19 cellular contexts compared by ENCODE assay signal in the genomic region with DNA sequence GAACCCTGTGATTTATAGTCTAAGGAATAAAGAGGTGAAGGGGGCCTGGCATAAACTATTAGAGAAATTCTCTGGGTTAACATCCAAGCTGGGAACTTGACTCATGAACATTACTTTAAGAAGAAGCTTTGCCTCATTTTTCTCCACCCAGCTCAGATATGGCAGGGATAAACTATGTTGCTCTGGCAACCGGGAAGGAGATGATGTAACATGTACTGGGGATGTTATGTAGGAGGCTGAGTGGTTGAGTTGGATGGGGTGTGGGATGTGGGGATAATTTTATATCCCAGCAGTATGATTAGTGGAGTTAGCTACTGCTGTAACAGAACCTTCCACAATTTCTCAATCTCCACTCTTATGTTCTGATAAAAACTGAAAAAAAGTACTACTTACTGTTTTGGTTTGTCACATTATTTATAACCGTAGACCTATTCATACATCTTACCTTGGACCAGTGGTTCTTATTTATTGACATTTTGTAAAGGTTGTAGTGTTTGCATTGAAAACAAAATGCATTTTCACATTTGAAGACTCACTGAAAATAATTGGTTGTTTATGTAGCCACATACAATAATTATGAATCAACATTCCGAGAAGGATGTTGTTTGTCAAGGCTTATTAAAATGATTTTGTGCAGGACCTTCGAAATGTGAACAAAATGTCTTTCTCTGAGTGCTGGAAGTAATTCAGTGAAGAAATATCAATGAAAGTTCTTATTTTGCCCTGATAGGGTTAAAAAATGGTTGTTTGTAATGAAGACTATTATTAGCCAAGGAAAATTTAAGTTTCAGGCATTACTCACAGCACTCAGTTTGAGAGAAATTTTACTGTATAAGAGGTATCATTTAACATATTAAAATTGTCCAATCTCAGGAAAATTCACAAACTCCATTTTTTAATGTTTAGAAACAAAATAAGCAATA. TPM values are rescaled to one million over a fixed set of nuclear protein-coding genes. Genes with fewer than 3 reads are reported as not detected.
DNase-seq lines count a peak whose midpoint lies in the region; ATAC-seq and TF ChIP-seq lines count a peak whose summit lies in the region.
"Had no signal": no experiment of that assay in that cellular context is flagged by ENCODE, and none has a peak within 500 bp of the region (broad histone marks: within the 10 kb centered on the region; RNA-seq: fewer than 3 reads in every experiment).

No MANE protein-coding gene starts in this region.

- no peak overlapping the region for H3K4me3 ChIP-seq in adrenal gland
- H3K4me3 ChIP-seq: BLaER1 treated with 17β-estradiol and CSF1 and Interleukin-3, amounts not matched to agents 10 nM and 100 nM; prostate gland had no signal

- TF ChIP-seq CTCF in AG09319 (IDR thresholded peaks at IDR 0.05; ENCODE audit: low read depth, low read length) (no peak), adrenal gland (IDR thresholded peaks at IDR 0.05) (no peak)

- H3K4me3 Mint-ChIP-seq in activated CD4-positive, alpha-beta T cell treated with anti-CD3 and anti-CD28 coated beads for 36 hours, result no peak overlapping the region
- H3K4me3 Mint-ChIP-seq: type B pancreatic cell had no signal

- no peaks in the 10 kb centered on the region for H3K4me1 ChIP-seq in adrenal gland (replicated peaks in 1 of 2)
- H3K4me1 ChIP-seq: prostate gland had no signal

- intact Hi-C loops in activated CD4-positive, alpha-beta T cell treated with anti-CD3 and anti-CD28 coated beads for 36 hours (cut with DNase I, micrococcal nuclease), result no loop called here
- intact Hi-C loops in adrenal gland (cut with DNase I), result no loop called here

- no peaks in the 10 kb centered on the region for H3K36me3 ChIP-seq in adrenal gland (replicated peaks in 1 of 2)
- H3K36me3 ChIP-seq: BLaER1 treated with 17β-estradiol and CSF1 and Interleukin-3, amounts not matched to agents 10 nM and 100 nM; prostate gland had no signal

- TF ChIP-seq POLR2A in adrenal gland (IDR thresholded peaks at IDR 0.05), result no peak

- no peak overlapping the region for H3K27ac Mint-ChIP-seq in activated CD4-positive, alpha-beta T cell treated with anti-CD3 and anti-CD28 coated beads for 36 hours
- H3K27ac Mint-ChIP-seq: type B pancreatic cell had no signal

- peaks cover 3% of the 10 kb centered on the region for H3K36me3 Mint-ChIP-seq in activated CD4-positive, alpha-beta T cell treated with anti-CD3 and anti-CD28 coated beads for 36 hours (ENCODE audit: low read depth)
- H3K36me3 Mint-ChIP-seq: type B pancreatic cell had no signal

- ATAC-seq in GM21723 (IDR thresholded peaks at IDR 0.05; ENCODE audit: unreplicated experiment), result no peak
- ATAC-seq in activated CD4-positive, alpha-beta T cell treated with anti-CD3 and anti-CD28 coated beads for 36 hours, result no peak

- H3K27me3 ChIP-seq in adrenal gland, result no peaks in the 10 kb centered on the region
- H3K27me3 ChIP-seq: BLaER1 treated with 17β-estradiol and CSF1 and Interleukin-3, amounts not matched to agents 10 nM and 100 nM had no signal

- DNase-seq in AG09319 (ENCODE audit: extremely low read depth, low read depth) (peak; percentile 68), LHCN-M2 (ENCODE audit: low read depth) (peak; percentile 86), myocyte (ENCODE audit: low read depth) (peak; percentile 64), AML-193 (lab: John Stamatoyannopoulos, UW) (no peak), adrenal gland (no peak)
- no peak for DNase-seq in activated CD4-positive, alpha-beta T cell treated with anti-CD3 and anti-CD28 coated beads for 36 hours
- DNase-seq: activated T-cell treated with anti-CD3 and anti-CD28 coated beads, Interleukin-2, amount 50 U/mL, for 48 hours; DMS79 treated with DMSO at 0.1 percent for 48 hours; effector CD8-positive, alpha-beta T cell; NCI-H187 treated with DMSO at 0.1 percent for 48 hours; stimulated activated CD8-positive, alpha-beta memory T cell treated with anti-CD3 and anti-CD28 coated beads, Interleukin-4, amount 100 ng/mL, for 48 hours; T-helper 2 cell had no signal

- CTCF ChIA-PET in activated CD4-positive, alpha-beta T cell treated with anti-CD3 and anti-CD28 coated beads for 36 hours (lab: Charles Lee), result no interaction called here

- peaks cover 0 to 5% (median 0%) of the 10 kb centered on the region in 3 donors for H3K9me3 ChIP-seq in adrenal gland (replicated peaks in 1 of 3)
- H3K9me3 ChIP-seq: prostate gland had no signal

- H3K27ac ChIP-seq in cingulate gyrus (ENCODE audit: low read depth, low read length) (peak overlapping the region; percentile 43), adrenal gland (no peak overlapping the region)
- H3K27ac ChIP-seq: BLaER1 treated with 17β-estradiol and CSF1 and Interleukin-3, amounts not matched to agents 10 nM and 100 nM; prostate gland had no signal

- peaks cover 10% of the 10 kb centered on the region for H3K27me3 Mint-ChIP-seq in activated CD4-positive, alpha-beta T cell treated with anti-CD3 and anti-CD28 coated beads for 36 hours
- H3K27me3 Mint-ChIP-seq: type B pancreatic cell had no signal

- H3K9me3 Mint-ChIP-seq in activated CD4-positive, alpha-beta T cell treated with anti-CD3 and anti-CD28 coated beads for 36 hours (ENCODE audit: low read depth), result peaks cover 5% of the 10 kb centered on the region
- H3K9me3 Mint-ChIP-seq: type B pancreatic cell had no signal

- 78 to 87% (median 81%) methylated on average over 4 of the region's 4 CpGs for WGBS in adrenal gland, 4 donors

- POLR2A ChIA-PET in activated CD4-positive, alpha-beta T cell treated with anti-CD3 and anti-CD28 coated beads for 36 hours (lab: Charles Lee), result no interaction called here

- H3K4me1 Mint-ChIP-seq in activated CD4-positive, alpha-beta T cell treated with anti-CD3 and anti-CD28 coated beads for 36 hours, result no peaks in the 10 kb centered on the region

RNA-seq across cellular contexts. Expression of a gene that starts 1.3 kb away (rescaled TPM):
- not detected in 2 replicates for total RNA-seq in LHCN-M2 (2014; rRNA removed)
- 0.05 TPM for polyA plus RNA-seq in LHCN-M2 (2012)
- not detected in 2 replicates for total RNA-seq in myocyte
- polyA plus RNA-seq in myocyte (2012), result 0.09 TPM
- not detected for total RNA-seq in activated CD4-positive, alpha-beta T cell treated with anti-CD3 and anti-CD28 coated beads for 36 hours
- total RNA-seq in adrenal gland, result not detected
- not detected for polyA plus RNA-seq in adrenal gland
- total RNA-seq: kidney epithelial cell, prostate gland had no signal

RNA-seq across cellular contexts. Expression of a gene that starts 18.3 kb away (rescaled TPM):
- total RNA-seq in LHCN-M2 (2014; rRNA removed), result not detected in 2 replicates
- polyA plus RNA-seq in LHCN-M2 (2012), result not detected
- total RNA-seq in myocyte, result not detected in 2 replicates
- polyA plus RNA-seq in myocyte (2012), result not detected
- total RNA-seq in activated CD4-positive, alpha-beta T cell treated with anti-CD3 and anti-CD28 coated beads for 36 hours, result not detected
- total RNA-seq in adrenal gland, result not detected
- polyA plus RNA-seq in adrenal gland, result not detected
- total RNA-seq: glomerular endothelial cell, prostate gland had no signal

RNA-seq across cellular contexts. Expression of a gene that starts 34.4 kb away (rescaled TPM):
- total RNA-seq in LHCN-M2 (2014; rRNA removed) (91.2 and 99.4 TPM in 2 replicates), myocyte (96.8 and 109 TPM in 2 replicates), adrenal gland (100 to 1,000 TPM; 105 to 177 (median 124) TPM)
- polyA plus RNA-seq in LHCN-M2 (2012), result 57.3 TPM
- polyA plus RNA-seq in myocyte (2012), result 83.5 TPM
- 10 to 100 TPM; 16.5 to 17.7 TPM for total RNA-seq in activated CD4-positive, alpha-beta T cell treated with anti-CD3 and anti-CD28 coated beads for 36 hours
- polyA plus RNA-seq in adrenal gland, result 100 to 1,000 TPM in 1 of 3 donors, 10 to 100 TPM in 2; 41.3 to 102 (median 63.3) TPM

Comparison
In these comparisons a context has a peak if more than half of its experiments do, and no peak if none do; other contexts are left out.
1. DNase-seq: peak in AG09319 (single experiment), LHCN-M2 (single experiment) and myocyte (single experiment); none in AML-193 (0 of 2), activated CD4-positive, alpha-beta T cell treated with anti-CD3 and anti-CD28 coated beads for 36 hours (single experiment) and adrenal gland (0 of 7).